In genomic region chr5:152259702-152260101, GRCh38 we compare ENCODE assay signal across 16 cellular contexts.
"Had no signal": no experiment of that assay in that cellular context is flagged by ENCODE, and none has a peak within 500 bp of the region (broad histone marks: within the 10 kb centered on the region; RNA-seq: fewer than 3 reads in every experiment).

No MANE protein-coding gene starts in this region.

- H3K36me3 ChIP-seq: colonic mucosa, esophagus muscularis mucosa, transverse colon had no signal

- H3K4me3 Mint-ChIP-seq: activated CD4-positive, alpha-beta memory T cell treated with anti-CD3 and anti-CD28 coated beads, Interleukin-2, amount 10 ng/mL, durations not matched to agents 7 days and 5 days; activated naive CD4-positive, alpha-beta T cell treated with anti-CD3 and anti-CD28 coated beads, Interleukin-2, amount 50 U/mL, for 24 hours; stimulated activated naive B cell treated with anti-CD40 and anti-IgM and Interleukin-4, amounts not matched to agents 10 μg/mL and 1 μg/mL and 100 μg/mL, for 72 hours; T-helper 1 cell treated with Interleukin-12 subunit alpha and Interleukin-12 subunit beta and Interleukin-4 antibody, amounts not matched to agents 30 μg/mL and 1 μg/mL, for 36 hours had no signal

- ATAC-seq: stimulated activated naive B cell treated with anti-CD40 and anti-IgM and Interleukin-4, amounts not matched to agents 10 μg/mL and 1 μg/mL and 100 μg/mL, for 72 hours had no signal

- H3K9me3 Mint-ChIP-seq: activated CD4-positive, alpha-beta memory T cell treated with anti-CD3 and anti-CD28 coated beads, Interleukin-2, amount 10 ng/mL, durations not matched to agents 7 days and 5 days; activated naive CD4-positive, alpha-beta T cell treated with anti-CD3 and anti-CD28 coated beads, Interleukin-2, amount 50 U/mL, for 24 hours; stimulated activated naive B cell treated with anti-CD40 and anti-IgM and Interleukin-4, amounts not matched to agents 10 μg/mL and 1 μg/mL and 100 μg/mL, for 72 hours; T-helper 1 cell treated with Interleukin-12 subunit alpha and Interleukin-12 subunit beta and Interleukin-4 antibody, amounts not matched to agents 30 μg/mL and 1 μg/mL, for 36 hours had no signal

- H3K36me3 Mint-ChIP-seq: activated naive CD4-positive, alpha-beta T cell treated with anti-CD3 and anti-CD28 coated beads, Interleukin-2, amount 50 U/mL, for 24 hours; stimulated activated naive B cell treated with anti-CD40 and anti-IgM and Interleukin-4, amounts not matched to agents 10 μg/mL and 1 μg/mL and 100 μg/mL, for 72 hours had no signal

- H3K9me3 ChIP-seq: colonic mucosa, esophagus muscularis mucosa, transverse colon had no signal

- H3K27ac ChIP-seq: colonic mucosa, esophagus muscularis mucosa, transverse colon had no signal

- DNase-seq: activated CD4-positive, alpha-beta memory T cell treated with anti-CD3 and anti-CD28 coated beads, Interleukin-2, amount 10 ng/mL, durations not matched to agents 7 days and 5 days; activated CD4-positive, alpha-beta T cell treated with anti-CD3 and anti-CD28 coated beads for 4 hours; activated CD8-positive, alpha-beta memory T cell treated with anti-CD3 and anti-CD28 coated beads, Interleukin-2, amount 50 U/mL, for 4 hours; activated effector memory CD4-positive, alpha-beta T cell treated with anti-CD3 and anti-CD28 coated beads, Interleukin-2, amount 50 U/mL, for 16 hours; activated T-cell treated with anti-CD3 and anti-CD28 coated beads, Interleukin-2, amount 50 U/mL, for 48 hours; caudate nucleus; colonic mucosa; kidney glomerular epithelial cell; midbrain; stimulated activated naive B cell treated with anti-CD40 and anti-IgM and Interleukin-4, amounts not matched to agents 10 μg/mL and 1 μg/mL and 100 μg/mL, for 72 hours; substantia nigra; transverse colon had no signal

- H3K27me3 ChIP-seq: colonic mucosa, esophagus muscularis mucosa, transverse colon had no signal

- H3K4me1 Mint-ChIP-seq: activated CD4-positive, alpha-beta memory T cell treated with anti-CD3 and anti-CD28 coated beads, Interleukin-2, amount 10 ng/mL, durations not matched to agents 7 days and 5 days; activated naive CD4-positive, alpha-beta T cell treated with anti-CD3 and anti-CD28 coated beads, Interleukin-2, amount 50 U/mL, for 24 hours; stimulated activated naive B cell treated with anti-CD40 and anti-IgM and Interleukin-4, amounts not matched to agents 10 μg/mL and 1 μg/mL and 100 μg/mL, for 72 hours had no signal

- H3K27me3 Mint-ChIP-seq: activated CD4-positive, alpha-beta memory T cell treated with anti-CD3 and anti-CD28 coated beads, Interleukin-2, amount 10 ng/mL, durations not matched to agents 7 days and 5 days had no signal

- H3K27ac Mint-ChIP-seq: activated CD4-positive, alpha-beta memory T cell treated with anti-CD3 and anti-CD28 coated beads, Interleukin-2, amount 10 ng/mL, durations not matched to agents 7 days and 5 days; activated naive CD4-positive, alpha-beta T cell treated with anti-CD3 and anti-CD28 coated beads, Interleukin-2, amount 50 U/mL, for 24 hours; stimulated activated naive B cell treated with anti-CD40 and anti-IgM and Interleukin-4, amounts not matched to agents 10 μg/mL and 1 μg/mL and 100 μg/mL, for 72 hours; T-helper 1 cell treated with Interleukin-12 subunit alpha and Interleukin-12 subunit beta and Interleukin-4 antibody, amounts not matched to agents 30 μg/mL and 1 μg/mL, for 36 hours had no signal

- H3K4me1 ChIP-seq: colonic mucosa, esophagus muscularis mucosa, transverse colon had no signal

- H3K4me3 ChIP-seq: colonic mucosa, esophagus muscularis mucosa, lung, transverse colon had no signal
